In genomic region chr10:123570051-123570897, GRCh38 we compare ENCODE assay signal across 23 cellular contexts.
"Had no signal": no experiment of that assay in that cellular context is flagged by ENCODE, and none has a peak within 500 bp of the region (broad histone marks: within the 10 kb centered on the region; RNA-seq: fewer than 3 reads in every experiment).

No MANE protein-coding gene starts in this region.

- H3K4me1 ChIP-seq: parathyroid adenoma, right lobe of liver, suprapubic skin, transverse colon, upper lobe of right lung, uterus had no signal

- H3K9ac ChIP-seq: parathyroid adenoma had no signal

- H3K27me3 ChIP-seq: right lobe of liver, uterus had no signal

- H3K79me2 ChIP-seq: parathyroid adenoma had no signal

- ATAC-seq: effector memory CD8-positive, alpha-beta T cell; right lobe of liver; stimulated activated naive CD8-positive, alpha-beta T cell treated with anti-CD3 and anti-CD28 coated beads, Interleukin-15, amount 100 ng/mL, for 72 hours; upper lobe of right lung had no signal

- FAIRE-seq: frontal cortex, keratinocyte had no signal

- H3K4me3 ChIP-seq: right lobe of liver, smooth muscle cell, suprapubic skin, transverse colon, upper lobe of right lung, uterus had no signal

- H3K4me2 ChIP-seq: smooth muscle cell had no signal

- H3K36me3 ChIP-seq: neutrophil, right lobe of liver, suprapubic skin, transverse colon, upper lobe of right lung, uterus had no signal

- H2AFZ ChIP-seq: parathyroid adenoma had no signal

- DNase-seq: cortex of kidney; effector memory CD8-positive, alpha-beta T cell; hypothalamus; immature natural killer cell; mesenchymal stem cell; midbrain; naive thymus-derived CD4-positive, alpha-beta T cell; right lobe of liver; stimulated activated CD4-positive, alpha-beta T cell treated with anti-CD3 and anti-CD28 coated beads, Interleukin-12 subunit alpha, Interleukin-12 subunit beta, amount 100 ng/mL, for 4 hours; stimulated activated CD4-positive, alpha-beta T cell treated with anti-CD3 and anti-CD28 coated beads, Interleukin-1b, Interleukin-23, amount 100 ng/mL, for 48 hours; stimulated activated CD4-positive, alpha-beta T cell treated with anti-CD3 and anti-CD28 coated beads, Interleukin-4, amount 100 ng/mL, for 1 hour; stimulated activated CD8-positive, alpha-beta memory T cell treated with anti-CD3 and anti-CD28 coated beads, Interleukin-4, amount 100 ng/mL, for 48 hours; stimulated activated naive CD4-positive, alpha-beta T cell; stimulated activated naive CD8-positive, alpha-beta T cell treated with anti-CD3 and anti-CD28 coated beads, Interleukin-15, amount 100 ng/mL, for 72 hours; transverse colon; upper lobe of right lung; uterus had no signal

- H3K27ac ChIP-seq: neutrophil, parathyroid adenoma, right lobe of liver, suprapubic skin, transverse colon, upper lobe of right lung, uterus had no signal

- H3K9me3 ChIP-seq: neutrophil, right lobe of liver, suprapubic skin, transverse colon, upper lobe of right lung, uterus had no signal
